Comparison of ENCODE assay signal across 1 cellular context in the genomic region with DNA sequence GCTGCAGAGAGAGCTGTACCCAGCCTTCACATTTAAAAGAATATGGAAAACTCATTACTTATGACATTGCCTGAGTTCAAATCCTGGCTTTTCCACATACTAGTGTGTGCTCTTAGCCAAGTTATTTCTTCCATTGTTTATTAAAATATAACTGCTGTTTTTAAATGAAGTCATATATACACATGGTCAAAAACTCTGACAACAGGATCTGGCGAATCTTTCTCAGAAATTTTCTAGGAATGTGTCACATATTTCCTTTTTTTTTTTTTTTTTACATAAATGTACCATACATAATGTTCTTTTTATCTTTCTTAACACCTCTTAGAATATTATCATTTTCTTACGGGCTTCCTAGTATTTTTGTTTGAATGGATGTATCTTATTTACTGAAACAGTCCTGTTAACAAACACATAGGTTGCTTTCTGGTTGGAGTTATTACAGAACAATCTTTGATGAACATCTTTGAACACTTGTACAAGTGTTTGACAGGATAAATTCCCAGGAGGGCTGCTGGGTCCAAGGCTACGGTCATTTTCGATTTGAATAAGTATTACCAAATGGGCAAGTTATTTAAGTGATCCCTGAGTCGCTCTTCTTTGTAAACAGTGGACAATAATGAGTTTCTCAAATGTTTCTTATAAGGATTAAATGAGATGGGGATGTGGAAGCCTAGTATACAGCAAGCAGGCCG.
TF ChIP-seq lines count a peak whose summit lies in the region.

No MANE protein-coding gene starts in this region.

TF ChIP-seq in endothelial cell of umbilical vein, 7 proteins besides CTCF, POLR2A, EP300 and RAD21 (continued from another document):
- TF ChIP-seq EZH2 (IDR thresholded peaks at IDR 0.05; ENCODE audit: borderline replicate concordance, low read depth, low read length, severe bottlenecking) (no peak), POLR2AphosphoS5 (IDR thresholded peaks at IDR 0.05; ENCODE audit: insufficient read depth, low read depth, low read length) (no peak)
TF ChIP-seq in endothelial cell of umbilical vein: peak in this region for 0.
